ENCODE assay signal across 26 cellular contexts in genomic region chr6:107991939-107992560, GRCh38. TPM values are rescaled to one million over a fixed set of nuclear protein-coding genes. Genes with fewer than 3 reads are reported as not detected.
DNase-seq lines count a peak whose midpoint lies in the region; FAIRE-seq and TF ChIP-seq lines count a peak whose summit lies in the region.
"Had no signal": no experiment of that assay in that cellular context is flagged by ENCODE, and none has a peak within 500 bp of the region (broad histone marks: within the 10 kb centered on the region; RNA-seq: fewer than 3 reads in every experiment).

No MANE protein-coding gene starts in this region.

- no peaks in the 10 kb centered on the region for H3K27me3 Mint-ChIP-seq in mesothelial cell of epicardium (ENCODE audit: low read depth)
- H3K27me3 Mint-ChIP-seq: memory B cell had no signal

- H3K36me3 ChIP-seq in HAP-1 (replicated peaks), result no peaks in the 10 kb centered on the region
- H3K36me3 ChIP-seq: brain microvascular endothelial cell, WERI-Rb-1 had no signal

- no peak for TF ChIP-seq CTCF in epithelial cell of esophagus (IDR thresholded peaks at IDR 0.05; ENCODE audit: insufficient read depth, low read depth, low read length, missing control alignments)
- no peak for TF ChIP-seq CTCF in mesothelial cell of epicardium (IDR thresholded peaks at IDR 0.05; ENCODE audit: unreplicated experiment)

- no peaks in the 10 kb centered on the region for H3K9me3 ChIP-seq in HAP-1
- H3K9me3 ChIP-seq: Caco-2, psoas muscle had no signal

- no peaks in the 10 kb centered on the region for H3K9me3 Mint-ChIP-seq in mesothelial cell of epicardium
- H3K9me3 Mint-ChIP-seq: activated naive CD4-positive, alpha-beta T cell treated with anti-CD3 and anti-CD28 coated beads for 36 hours; memory B cell had no signal

- no peaks in the 10 kb centered on the region for H3K36me3 Mint-ChIP-seq in mesothelial cell of epicardium
- H3K36me3 Mint-ChIP-seq: memory B cell had no signal

- TF ChIP-seq POLR2A in GM12892 (IDR thresholded peaks at IDR 0.05; ENCODE audit: low read depth, low read length), result no peak

- H3K4me1 Mint-ChIP-seq in mesothelial cell of epicardium, result peaks cover 36% of the 10 kb centered on the region

- FAIRE-seq in GM12892 (lab: Jason Lieb, UNC), result no peak

- DNase-seq in HAP-1 (ENCODE audit: low spot score in 2 of 2), result peak; percentile 14 to 36
- peak; percentile 45 for DNase-seq in RPMI7951 (ENCODE audit: low read depth)
- DNase-seq in epithelial cell of esophagus (ENCODE audit: low read depth), result peak; percentile 73
- no peak for DNase-seq in mesothelial cell of epicardium (ENCODE audit: low spot score in 2 of 2, unreplicated experiment in 2 of 2)
- no peak for DNase-seq in NOMO-1 (lab: John Stamatoyannopoulos, UW; ENCODE audit: unreplicated experiment in 2 of 2)
- no peak for DNase-seq in NK-92 (lab: John Stamatoyannopoulos, UW; ENCODE audit: unreplicated experiment)
- no peak for DNase-seq in GM12892 (ENCODE audit: insufficient read length)
- no peak for DNase-seq in germinal center (ENCODE audit: low spot score)
- DNase-seq: activated CD4-positive, alpha-beta T cell treated with anti-CD3 and anti-CD28 coated beads, Interleukin-2, amount 50 U/mL, for 1 hour; activated naive CD4-positive, alpha-beta T cell treated with anti-CD3 and anti-CD28 coated beads for 36 hours; activated T-cell treated with anti-CD3 and anti-CD28 coated beads, Interleukin-2, amount 50 U/mL, for 48 hours; amniotic stem cell; brain microvascular endothelial cell; C1 segment of cervical spinal cord; Caco-2; DMS79 treated with DMSO at 0.1 percent for 48 hours; left colon; NCI-H1092 treated with DMSO at 0.1 percent for 48 hours; NCI-H1930; NCI-H2227 treated with DMSO at 0.1 percent for 48 hours; psoas muscle; stimulated activated CD4-positive, alpha-beta T cell treated with anti-CD3 and anti-CD28 coated beads, Interleukin-15, amount 100 ng/mL, for 24 hours; stimulated activated naive CD4-positive, alpha-beta T cell; T-helper 9 cell; WERI-Rb-1 had no signal

- in situ Hi-C loops in HAP-1 (cut with MboI; ENCODE audit: low sequenced_read_pairs), result loop anchor here (10.0 kb wide), 1 partner anchor 53 kb away; no protein-coding TSS in a partner anchor

- no peak overlapping the region for H3K4me3 ChIP-seq in HAP-1
- H3K4me3 ChIP-seq in epithelial cell of esophagus (ENCODE audit: low read length), result no peak overlapping the region
- H3K4me3 ChIP-seq: psoas muscle had no signal

- H3K27me3 ChIP-seq in HAP-1 (ENCODE audit: low read depth), result no peaks in the 10 kb centered on the region
- H3K27me3 ChIP-seq: brain microvascular endothelial cell had no signal

- H3K27ac Mint-ChIP-seq in mesothelial cell of epicardium, result peak overlapping the region; percentile 95
- H3K27ac Mint-ChIP-seq: activated naive CD4-positive, alpha-beta T cell treated with anti-CD3 and anti-CD28 coated beads for 36 hours; memory B cell had no signal

- H3K4me1 ChIP-seq in HAP-1, result no peaks in the 10 kb centered on the region; the same call in 1 of the 2 replicates
- H3K4me1 ChIP-seq: psoas muscle had no signal

- no peak overlapping the region for H3K4me3 Mint-ChIP-seq in mesothelial cell of epicardium
- H3K4me3 Mint-ChIP-seq: activated naive CD4-positive, alpha-beta T cell treated with anti-CD3 and anti-CD28 coated beads for 36 hours had no signal

RNA-seq across cellular contexts. Expression of gene SEC63, which starts 34.0 kb away (rescaled TPM):
- total RNA-seq in RPMI7951 (2014; rRNA removed; shearing (Covaris generic)), result 9.6 and 19.8 TPM in 2 replicates
- total RNA-seq in mesothelial cell of epicardium, result 154 to 158 TPM (median 154 TPM) in 3 replicates
- polyA plus RNA-seq in GM12892 (2012; ENCODE audit: missing spikeins), result 37.0 TPM

Comparison
In these comparisons a context has a peak if more than half of its experiments do, and no peak if none do; other contexts are left out.
1. DNase-seq: peak in HAP-1 (2 of 2), RPMI7951 (single experiment) and epithelial cell of esophagus (single experiment); none in mesothelial cell of epicardium (0 of 2), NOMO-1 (0 of 2), NK-92 (single experiment), GM12892 (single experiment) and germinal center (single experiment).